1 cellular context compared by ENCODE assay signal in the genomic region with DNA sequence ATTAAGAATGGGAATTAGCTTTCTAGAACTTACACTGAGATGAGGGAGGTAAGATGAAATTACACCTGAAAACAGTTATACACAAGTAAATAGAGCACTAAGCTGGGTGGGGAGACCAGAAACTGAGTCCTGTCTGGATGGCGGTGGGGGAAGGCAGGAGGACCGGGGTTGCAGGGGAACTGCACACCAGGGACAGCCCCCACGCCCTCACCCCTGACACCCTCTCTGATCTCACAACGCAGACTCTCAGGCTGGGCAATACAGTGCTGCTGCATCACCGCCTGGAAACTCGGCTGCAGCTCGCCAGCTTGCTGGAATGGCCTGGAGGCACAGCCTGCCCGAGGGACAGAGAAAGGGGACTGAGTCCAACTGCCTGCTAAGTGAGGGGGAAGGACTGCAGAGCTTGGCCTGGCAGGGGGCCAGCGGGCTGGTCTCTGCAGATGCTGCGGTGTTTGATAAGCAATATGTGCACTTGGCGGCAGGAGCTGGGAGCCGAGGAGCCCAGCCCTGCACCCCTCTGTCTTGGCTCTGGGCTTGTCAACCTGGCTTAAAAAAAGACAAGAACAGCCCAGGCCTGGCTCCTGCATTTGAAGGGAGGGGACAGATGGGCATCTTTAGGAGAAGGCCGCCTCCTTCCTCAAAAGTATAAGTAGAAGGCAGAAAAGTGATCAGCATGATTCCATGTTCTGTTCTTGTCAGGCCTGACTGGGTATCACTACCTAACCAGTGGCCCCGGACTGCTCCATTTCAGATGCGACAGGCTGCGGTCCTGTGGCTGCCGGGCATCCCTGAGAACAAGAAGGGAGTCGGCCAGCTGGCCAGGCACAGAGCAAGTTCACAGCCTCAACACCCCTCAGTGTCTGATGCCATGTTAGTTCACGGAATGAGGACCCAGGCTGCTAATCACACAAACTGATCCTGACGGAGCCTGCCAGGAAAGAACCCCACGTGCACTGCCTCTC.
TF ChIP-seq lines count a peak whose summit lies in the region.

No MANE protein-coding gene starts in this region.

TF ChIP-seq in K562, 482 proteins besides CTCF, POLR2A, EP300 and RAD21 (continued from another document and continues in another):
- TF ChIP-seq, protein P1, sequence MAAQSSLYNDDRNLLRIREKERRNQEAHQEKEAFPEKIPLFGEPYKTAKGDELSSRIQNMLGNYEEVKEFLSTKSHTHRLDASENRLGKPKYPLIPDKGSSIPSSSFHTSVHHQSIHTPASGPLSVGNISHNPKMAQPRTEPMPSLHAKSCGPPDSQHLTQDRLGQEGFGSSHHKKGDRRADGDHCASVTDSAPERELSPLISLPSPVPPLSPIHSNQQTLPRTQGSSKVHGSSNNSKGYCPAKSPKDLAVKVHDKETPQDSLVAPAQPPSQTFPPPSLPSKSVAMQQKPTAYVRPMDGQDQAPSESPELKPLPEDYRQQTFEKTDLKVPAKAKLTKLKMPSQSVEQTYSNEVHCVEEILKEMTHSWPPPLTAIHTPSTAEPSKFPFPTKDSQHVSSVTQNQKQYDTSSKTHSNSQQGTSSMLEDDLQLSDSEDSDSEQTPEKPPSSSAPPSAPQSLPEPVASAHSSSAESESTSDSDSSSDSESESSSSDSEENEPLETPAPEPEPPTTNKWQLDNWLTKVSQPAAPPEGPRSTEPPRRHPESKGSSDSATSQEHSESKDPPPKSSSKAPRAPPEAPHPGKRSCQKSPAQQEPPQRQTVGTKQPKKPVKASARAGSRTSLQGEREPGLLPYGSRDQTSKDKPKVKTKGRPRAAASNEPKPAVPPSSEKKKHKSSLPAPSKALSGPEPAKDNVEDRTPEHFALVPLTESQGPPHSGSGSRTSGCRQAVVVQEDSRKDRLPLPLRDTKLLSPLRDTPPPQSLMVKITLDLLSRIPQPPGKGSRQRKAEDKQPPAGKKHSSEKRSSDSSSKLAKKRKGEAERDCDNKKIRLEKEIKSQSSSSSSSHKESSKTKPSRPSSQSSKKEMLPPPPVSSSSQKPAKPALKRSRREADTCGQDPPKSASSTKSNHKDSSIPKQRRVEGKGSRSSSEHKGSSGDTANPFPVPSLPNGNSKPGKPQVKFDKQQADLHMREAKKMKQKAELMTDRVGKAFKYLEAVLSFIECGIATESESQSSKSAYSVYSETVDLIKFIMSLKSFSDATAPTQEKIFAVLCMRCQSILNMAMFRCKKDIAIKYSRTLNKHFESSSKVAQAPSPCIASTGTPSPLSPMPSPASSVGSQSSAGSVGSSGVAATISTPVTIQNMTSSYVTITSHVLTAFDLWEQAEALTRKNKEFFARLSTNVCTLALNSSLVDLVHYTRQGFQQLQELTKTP (IDR thresholded peaks at IDR 0.05; ENCODE audit: low read depth in 1 of 2, partially characterized antibody in 2 of 2): no peak
- TF ChIP-seq ARID2 (IDR thresholded peaks at IDR 0.05) (no peak), RBM17 (IDR thresholded peaks at IDR 0.05; ENCODE audit: borderline replicate concordance, low read depth, low read length) (no peak), SMAD1 (IDR thresholded peaks at IDR 0.05; ENCODE audit: low read depth, low read length, partially characterized antibody) (peak; percentile 93), ATF4 (CRISPR knock-in tag; IDR thresholded peaks at IDR 0.05) (no peak), ZNF778 (CRISPR knock-in tag; IDR thresholded peaks at IDR 0.05) (no peak), MECOM (CRISPR knock-in tag; IDR thresholded peaks at IDR 0.05) (no peak), ESRRA (IDR thresholded peaks at IDR 0.05; ENCODE audit: borderline replicate concordance, low read depth) (0 out of 2 replicates have a peak, but pooled peaks have one; percentile 55), SMAD3 (CRISPR knock-in tag; conservative IDR thresholded peaks at IDR 0.05) (no peak), ZNF77 (CRISPR knock-in tag; IDR thresholded peaks at IDR 0.05) (no peak), NUFIP1 (IDR thresholded peaks at IDR 0.05; ENCODE audit: partially characterized antibody) (no peak), ZNF197 (CRISPR knock-in tag; IDR thresholded peaks at IDR 0.05; ENCODE audit: low read depth) (no peak), SNAPC5 (CRISPR knock-in tag; IDR thresholded peaks at IDR 0.05) (no peak), GATAD2B (IDR thresholded peaks at IDR 0.05; ENCODE audit: borderline replicate concordance) (no peak), ZSCAN32 (CRISPR knock-in tag; IDR thresholded peaks at IDR 0.05) (no peak), TAF15 (IDR thresholded peaks at IDR 0.05; ENCODE audit: low read depth, low read length) (no peak), HMG20A (CRISPR knock-in tag; conservative IDR thresholded peaks at IDR 0.05) (no peak), RBM25 (IDR thresholded peaks at IDR 0.05; ENCODE audit: low read depth, low read length, severe bottlenecking) (no peak), PHTF2 (CRISPR knock-in tag; IDR thresholded peaks at IDR 0.05) (no peak), U2AF1 (optimal IDR thresholded peaks at IDR 0.05; ENCODE audit: low read depth, low read length) (no peak), RFX1 (IDR thresholded peaks at IDR 0.05) (no peak), ZFPM2 (CRISPR knock-in tag; IDR thresholded peaks at IDR 0.05) (no peak), HDAC3 (IDR thresholded peaks at IDR 0.05; ENCODE audit: borderline replicate concordance, partially characterized antibody) (no peak), ZBTB7A (IDR thresholded peaks at IDR 0.05; ENCODE audit: borderline replicate concordance, control insufficient read depth, low read depth, low read length) (peak; percentile 65; the same call in 1 of the 2 replicates), ZNF695 (CRISPR knock-in tag; IDR thresholded peaks at IDR 0.05) (no peak), PRDM10 (IDR thresholded peaks at IDR 0.05; ENCODE audit: partially characterized antibody) (peak; percentile 58), IRF2 (CRISPR knock-in tag; IDR thresholded peaks at IDR 0.05) (no peak), MTA2 (IDR thresholded peaks at IDR 0.05; ENCODE audit: low read depth) (peak; percentile 63; the same call in 1 of the 2 replicates), RUNX1 (IDR thresholded peaks at IDR 0.05; ENCODE audit: low read depth) (0 out of 2 replicates have a peak, but pooled peaks have one; percentile 49), ARID1B (IDR thresholded peaks at IDR 0.05) (peak; percentile 87), NR1H2 (CRISPR knock-in tag; IDR thresholded peaks at IDR 0.05) (no peak), TEAD4 (IDR thresholded peaks at IDR 0.05; ENCODE audit: low read length) (peak; percentile 84), TEAD4 (CRISPR knock-in tag; IDR thresholded peaks at IDR 0.05; ENCODE audit: borderline replicate concordance) (no peak), SRF (CRISPR knock-in tag; IDR thresholded peaks at IDR 0.05) (no peak), CHD4 (IDR thresholded peaks at IDR 0.05; ENCODE audit: insufficient read depth, insufficient replicate concordance, low read depth, low read length, poor library complexity, severe bottlenecking) (no peak), ZNF75A (CRISPR knock-in tag; IDR thresholded peaks at IDR 0.05) (no peak), CREB5 (CRISPR knock-in tag; IDR thresholded peaks at IDR 0.05) (no peak), DDX20 (tag; IDR thresholded peaks at IDR 0.05; ENCODE audit: low read depth) (no peak), ZNF146 (CRISPR knock-in tag; IDR thresholded peaks at IDR 0.05; ENCODE audit: unreplicated experiment) (no peak), NFE2 (IDR thresholded peaks at IDR 0.05; ENCODE audit: low read depth) (no peak), HNRNPL (IDR thresholded peaks at IDR 0.05; ENCODE audit: low read depth, low read length) (no peak), MCM3 (IDR thresholded peaks at IDR 0.05) (no peak), WHSC1 (IDR thresholded peaks at IDR 0.05; ENCODE audit: low read length) (no peak), ZNF224 (CRISPR knock-in tag; IDR thresholded peaks at IDR 0.05) (no peak), HNRNPUL1 (IDR thresholded peaks at IDR 0.05; ENCODE audit: low read length) (no peak), MCM7 (IDR thresholded peaks at IDR 0.05) (no peak), SETDB1 (IDR thresholded peaks at IDR 0.05; ENCODE audit: low read length) (no peak)
- TF ChIP-seq, protein P2, sequence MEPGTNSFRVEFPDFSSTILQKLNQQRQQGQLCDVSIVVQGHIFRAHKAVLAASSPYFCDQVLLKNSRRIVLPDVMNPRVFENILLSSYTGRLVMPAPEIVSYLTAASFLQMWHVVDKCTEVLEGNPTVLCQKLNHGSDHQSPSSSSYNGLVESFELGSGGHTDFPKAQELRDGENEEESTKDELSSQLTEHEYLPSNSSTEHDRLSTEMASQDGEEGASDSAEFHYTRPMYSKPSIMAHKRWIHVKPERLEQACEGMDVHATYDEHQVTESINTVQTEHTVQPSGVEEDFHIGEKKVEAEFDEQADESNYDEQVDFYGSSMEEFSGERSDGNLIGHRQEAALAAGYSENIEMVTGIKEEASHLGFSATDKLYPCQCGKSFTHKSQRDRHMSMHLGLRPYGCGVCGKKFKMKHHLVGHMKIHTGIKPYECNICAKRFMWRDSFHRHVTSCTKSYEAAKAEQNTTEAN (CRISPR knock-in tag; IDR thresholded peaks at IDR 0.05): no peak
- TF ChIP-seq, protein P3, sequence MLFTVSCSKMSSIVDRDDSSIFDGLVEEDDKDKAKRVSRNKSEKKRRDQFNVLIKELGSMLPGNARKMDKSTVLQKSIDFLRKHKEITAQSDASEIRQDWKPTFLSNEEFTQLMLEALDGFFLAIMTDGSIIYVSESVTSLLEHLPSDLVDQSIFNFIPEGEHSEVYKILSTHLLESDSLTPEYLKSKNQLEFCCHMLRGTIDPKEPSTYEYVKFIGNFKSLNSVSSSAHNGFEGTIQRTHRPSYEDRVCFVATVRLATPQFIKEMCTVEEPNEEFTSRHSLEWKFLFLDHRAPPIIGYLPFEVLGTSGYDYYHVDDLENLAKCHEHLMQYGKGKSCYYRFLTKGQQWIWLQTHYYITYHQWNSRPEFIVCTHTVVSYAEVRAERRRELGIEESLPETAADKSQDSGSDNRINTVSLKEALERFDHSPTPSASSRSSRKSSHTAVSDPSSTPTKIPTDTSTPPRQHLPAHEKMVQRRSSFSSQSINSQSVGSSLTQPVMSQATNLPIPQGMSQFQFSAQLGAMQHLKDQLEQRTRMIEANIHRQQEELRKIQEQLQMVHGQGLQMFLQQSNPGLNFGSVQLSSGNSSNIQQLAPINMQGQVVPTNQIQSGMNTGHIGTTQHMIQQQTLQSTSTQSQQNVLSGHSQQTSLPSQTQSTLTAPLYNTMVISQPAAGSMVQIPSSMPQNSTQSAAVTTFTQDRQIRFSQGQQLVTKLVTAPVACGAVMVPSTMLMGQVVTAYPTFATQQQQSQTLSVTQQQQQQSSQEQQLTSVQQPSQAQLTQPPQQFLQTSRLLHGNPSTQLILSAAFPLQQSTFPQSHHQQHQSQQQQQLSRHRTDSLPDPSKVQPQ (CRISPR knock-in tag; IDR thresholded peaks at IDR 0.05; ENCODE audit: borderline replicate concordance): no peak
- TF ChIP-seq, protein P4, sequence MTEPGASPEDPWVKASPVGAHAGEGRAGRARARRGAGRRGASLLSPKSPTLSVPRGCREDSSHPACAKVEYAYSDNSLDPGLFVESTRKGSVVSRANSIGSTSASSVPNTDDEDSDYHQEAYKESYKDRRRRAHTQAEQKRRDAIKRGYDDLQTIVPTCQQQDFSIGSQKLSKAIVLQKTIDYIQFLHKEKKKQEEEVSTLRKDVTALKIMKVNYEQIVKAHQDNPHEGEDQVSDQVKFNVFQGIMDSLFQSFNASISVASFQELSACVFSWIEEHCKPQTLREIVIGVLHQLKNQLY (CRISPR knock-in tag; conservative IDR thresholded peaks at IDR 0.05): no peak
- TF ChIP-seq, protein P5, sequence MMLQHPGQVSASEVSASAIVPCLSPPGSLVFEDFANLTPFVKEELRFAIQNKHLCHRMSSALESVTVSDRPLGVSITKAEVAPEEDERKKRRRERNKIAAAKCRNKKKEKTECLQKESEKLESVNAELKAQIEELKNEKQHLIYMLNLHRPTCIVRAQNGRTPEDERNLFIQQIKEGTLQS (IDR thresholded peaks at IDR 0.05): no peak
- TF ChIP-seq, protein P5 (CRISPR knock-in tag; conservative IDR thresholded peaks at IDR 0.05): no peak
